11 cellular contexts compared by ENCODE assay signal in the genomic region with DNA sequence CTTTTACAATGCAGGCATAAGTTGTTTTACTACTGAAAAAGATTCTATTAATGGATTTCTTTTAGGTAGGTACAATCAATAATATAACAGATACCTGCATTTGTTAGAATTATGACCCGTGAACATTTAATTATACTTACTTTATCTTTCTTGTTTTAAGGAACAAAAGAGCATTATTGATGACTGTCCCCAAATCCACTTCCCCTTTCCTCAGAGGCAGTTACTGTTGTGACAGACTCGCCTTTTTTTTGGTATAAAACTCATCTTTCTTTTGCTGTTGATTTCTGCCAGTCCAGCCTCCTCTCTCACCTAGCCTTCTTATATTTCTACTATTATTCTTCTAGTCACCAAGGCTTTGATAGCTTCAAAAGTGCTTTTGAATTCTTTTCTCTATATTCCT. TPM values are rescaled to one million over a fixed set of nuclear protein-coding genes. Genes with fewer than 3 reads are reported as not detected.
A peak's percentile ranks its signal among the peaks of the same experiment; 100 is the strongest.
DNase-seq lines count a peak whose midpoint lies in the region; ATAC-seq and TF ChIP-seq lines count a peak whose summit lies in the region.
"Had no signal": no experiment of that assay in that cellular context is flagged by ENCODE, and none has a peak within 500 bp of the region (broad histone marks: within the 10 kb centered on the region; RNA-seq: fewer than 3 reads in every experiment).

No MANE protein-coding gene starts in this region.

- H3K27me3 Mint-ChIP-seq in CD8-positive, alpha-beta T cell (ENCODE audit: low read depth): no peaks in the 10 kb centered on the region
- H3K27me3 Mint-ChIP-seq: brain had no signal

- no peak overlapping the region for H3K27ac ChIP-seq in CD8-positive, alpha-beta T cell (ENCODE audit: low read depth, low read length)
- H3K27ac ChIP-seq: KMS-11, PC-9 had no signal

- no peaks in the 10 kb centered on the region for H3K9me3 ChIP-seq in CD8-positive, alpha-beta T cell (ENCODE audit: low read length)

- peaks cover 45% of the 10 kb centered on the region for H3K36me3 Mint-ChIP-seq in CD8-positive, alpha-beta T cell

- peak overlapping the region; percentile 78 for H3K27ac Mint-ChIP-seq in CD8-positive, alpha-beta T cell

- no peak overlapping the region for H3K4me3 ChIP-seq in CD8-positive, alpha-beta T cell (ENCODE audit: low read depth, low read length)
- H3K4me3 ChIP-seq: PC-9 had no signal

- DNase-seq in CD8-positive, alpha-beta T cell: no peak
- DNase-seq in SIG-M5 (lab: John Stamatoyannopoulos, UW) (peak; percentile 39), germinal center (ENCODE audit: low spot score) (peak; percentile 28), NCI-H1048 (lab: John Stamatoyannopoulos, UW) (no peak), nucleus accumbens (lab: John Stamatoyannopoulos, UW) (no peak)
- DNase-seq: Calu3, PC-9 had no signal

- H3K4me1 Mint-ChIP-seq in CD8-positive, alpha-beta T cell (ENCODE audit: low read depth): peaks cover 93% of the 10 kb centered on the region

- no peaks in the 10 kb centered on the region for H3K36me3 ChIP-seq in CD8-positive, alpha-beta T cell (ENCODE audit: insufficient read depth, low read length)

- POLR2A ChIA-PET in CD8-positive, alpha-beta T cell (lab: Charles Lee): interaction anchor here (0.6 to 1.2 kb wide), 2 partner anchors 9 to 196 kb away, joined by 4 to 5 read pairs; no protein-coding TSS in a partner anchor

- intact Hi-C loops in CD8-positive, alpha-beta T cell (cut with DNase I, micrococcal nuclease): no loop called here

- CTCF ChIA-PET in CD8-positive, alpha-beta T cell (lab: Charles Lee): no interaction called here

- peaks cover 68% of the 10 kb centered on the region for H3K4me1 ChIP-seq in CD8-positive, alpha-beta T cell (ENCODE audit: insufficient read depth, low read length)

- H3K27me3 ChIP-seq in CD8-positive, alpha-beta T cell (ENCODE audit: insufficient read depth, low read length): no peaks in the 10 kb centered on the region

- H3K4me3 Mint-ChIP-seq in CD8-positive, alpha-beta T cell: peak overlapping the region; percentile 65

- TF ChIP-seq CTCF in CD8-positive, alpha-beta T cell (IDR thresholded peaks at IDR 0.05): no peak

- H3K9me3 Mint-ChIP-seq in CD8-positive, alpha-beta T cell: no peaks in the 10 kb centered on the region

- ATAC-seq in CD8-positive, alpha-beta T cell: no peak
- peak; percentile 38 for ATAC-seq in GM19351 (IDR thresholded peaks at IDR 0.05; ENCODE audit: unreplicated experiment)
- ATAC-seq in GM21619 (IDR thresholded peaks at IDR 0.05; ENCODE audit: unreplicated experiment): no peak

RNA-seq across cellular contexts. Expression of a gene that starts 12.1 kb away (rescaled TPM):
- 100 to 1,000 TPM; 121 to 122 TPM for total RNA-seq in CD8-positive, alpha-beta T cell

Comparison
In these comparisons a context has a peak if more than half of its experiments do, and no peak if none do; other contexts are left out.
1. DNase-seq: peak in SIG-M5 (single experiment) and germinal center (single experiment); none in CD8-positive, alpha-beta T cell (0 of 7), NCI-H1048 (single experiment) and nucleus accumbens (0 of 56).